Comparison of ENCODE assay signal across 8 cellular contexts in the genomic region with DNA sequence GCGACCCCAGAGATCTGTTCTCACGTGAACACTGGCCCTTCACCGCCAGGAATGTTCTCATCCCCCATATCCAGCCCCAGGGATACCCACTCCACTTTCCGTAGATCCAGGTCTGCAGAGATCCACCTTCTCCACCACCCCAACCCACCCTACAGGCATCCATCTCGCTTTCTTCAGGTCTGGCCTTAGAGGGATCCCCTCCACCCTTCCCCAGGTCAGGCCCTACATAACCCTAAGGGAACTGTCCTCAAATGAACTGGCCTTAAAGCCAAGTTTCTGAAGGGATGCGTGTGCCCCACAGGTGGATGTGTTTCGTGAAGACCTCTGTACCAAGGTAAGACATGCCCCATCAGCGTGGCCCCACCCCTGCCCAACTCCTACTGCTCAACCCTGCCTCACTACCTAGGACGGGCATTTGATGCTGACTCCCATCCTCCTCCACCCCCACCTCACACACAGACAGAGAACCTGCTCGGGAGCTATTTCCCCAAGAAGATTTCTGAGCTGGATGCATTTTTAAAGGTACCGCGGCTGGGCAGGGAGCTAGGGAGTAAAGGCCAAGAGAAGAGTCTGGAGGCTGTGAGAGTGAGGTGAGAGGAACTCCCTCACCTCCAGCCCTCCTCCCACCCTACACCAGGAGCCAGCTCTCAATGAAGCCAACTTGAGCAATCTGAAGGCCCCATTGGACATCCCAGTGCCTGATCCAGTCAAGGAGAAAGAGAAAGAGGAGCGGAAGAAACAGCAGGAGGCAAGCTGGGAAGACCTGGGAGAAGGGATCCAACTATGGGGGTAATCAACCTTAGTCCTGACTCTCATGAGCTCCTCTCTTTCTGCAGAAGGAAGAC. TPM values are rescaled to one million over a fixed set of nuclear protein-coding genes. Genes with fewer than 3 reads are reported as not detected.
DNase-seq lines count a peak whose midpoint lies in the region; ATAC-seq and TF ChIP-seq lines count a peak whose summit lies in the region.

No MANE protein-coding gene starts in this region.

- DNase-seq in GM06990 (ENCODE audit: extremely low read depth, insufficient read length) (no peak), RWPE1 (ENCODE audit: low spot score) (no peak), epithelial cell of proximal tubule (ENCODE audit: low read depth) (no peak), progenitor cell of endocrine pancreas (ENCODE audit: low spot score, unreplicated experiment) (no peak), NCI-H510A (lab: John Stamatoyannopoulos, UW) (no peak), activated gamma-delta T cell treated with Interleukin-2 at 50 U/mL for 16 hours (no peak)

- H3K9me3 Mint-ChIP-seq in progenitor cell of endocrine pancreas (ENCODE audit: low read depth): no peaks in the 10 kb centered on the region

- peak overlapping the region; percentile 96 for H3K27ac ChIP-seq in RWPE1

- POLR2A ChIA-PET in RWPE1 (lab: Yijun Ruan, JAX; ENCODE audit: low non-redundant PET): interaction anchor here (0.6 to 2.6 kb wide), 2 partner anchors 10 to 23 kb away, joined by 3 to 12 read pairs; a partner anchor contains a TSS

- peaks cover 14% of the 10 kb centered on the region for H3K36me3 ChIP-seq in GM06990 (ENCODE audit: control insufficient read depth, insufficient read depth, low read length)

- TF ChIP-seq CTCF in GM06990 (IDR thresholded peaks at IDR 0.05; ENCODE audit: insufficient read depth, low read length, poor library complexity, severe bottlenecking): no peak
- TF ChIP-seq CTCF in RWPE1 (conservative IDR thresholded peaks at IDR 0.05; ENCODE audit: low read depth): no peak
- TF ChIP-seq CTCF in epithelial cell of proximal tubule (conservative IDR thresholded peaks at IDR 0.05; ENCODE audit: low read depth, low read length): no peak
- no peak for TF ChIP-seq CTCF in progenitor cell of endocrine pancreas (IDR thresholded peaks at IDR 0.05; ENCODE audit: unreplicated experiment)

- peaks cover 27% of the 10 kb centered on the region for H3K4me1 Mint-ChIP-seq in progenitor cell of endocrine pancreas (ENCODE audit: low read depth)

- CTCF ChIA-PET in RWPE1 (lab: Yijun Ruan, JAX): interaction anchor here (0.6 to 1.4 kb wide), 4 partner anchors 10 to 29 kb away, joined by 4 to 7 read pairs (median 4); a partner anchor contains a TSS

- H3K27me3 Mint-ChIP-seq in progenitor cell of endocrine pancreas: no peaks in the 10 kb centered on the region

- peaks cover 5% of the 10 kb centered on the region for H3K36me3 Mint-ChIP-seq in progenitor cell of endocrine pancreas (ENCODE audit: insufficient read depth)

- peak overlapping the region; percentile 20 for H3K27ac Mint-ChIP-seq in progenitor cell of endocrine pancreas

- H3K27me3 ChIP-seq in GM06990 (replicated peaks; ENCODE audit: control insufficient read depth, insufficient read depth, low read length): no peaks in the 10 kb centered on the region

- no peak for ATAC-seq in HG02870 (IDR thresholded peaks at IDR 0.05; ENCODE audit: unreplicated experiment)
- ATAC-seq in GM21381 (IDR thresholded peaks at IDR 0.05; ENCODE audit: unreplicated experiment): no peak

- H3K4me3 ChIP-seq in GM06990 (replicated peaks; ENCODE audit: low read depth, low read length) (peak overlapping the region; percentile 87), epithelial cell of proximal tubule (ENCODE audit: low read depth, low read length) (peak overlapping the region; percentile 95)

- peak overlapping the region; percentile 89 for H3K4me3 Mint-ChIP-seq in progenitor cell of endocrine pancreas (ENCODE audit: low read depth)

RNA-seq across cellular contexts. Expression of a gene that starts 0.9 kb away (rescaled TPM):
- total RNA-seq in epithelial cell of proximal tubule (266 and 385 TPM in 2 replicates), progenitor cell of endocrine pancreas (101 and 103 TPM in 2 replicates)

RNA-seq across cellular contexts. Expression of a gene that starts 4.5 kb away (rescaled TPM):
- total RNA-seq in epithelial cell of proximal tubule: 22.3 and 31.8 TPM in 2 replicates
- 22.8 and 22.9 TPM in 2 replicates for total RNA-seq in progenitor cell of endocrine pancreas

RNA-seq across cellular contexts. Expression of a gene that starts 6.4 kb away (rescaled TPM):
- total RNA-seq in epithelial cell of proximal tubule (not detected in 2 replicates), progenitor cell of endocrine pancreas (1.7 and 1.9 TPM in 2 replicates)

RNA-seq across cellular contexts. Expression of a gene that starts 9.5 kb away (rescaled TPM):
- total RNA-seq in epithelial cell of proximal tubule (156 and 168 TPM in 2 replicates), progenitor cell of endocrine pancreas (118 and 120 TPM in 2 replicates)

RNA-seq across cellular contexts. Expression of a gene that starts 10.4 kb away (rescaled TPM):
- total RNA-seq in epithelial cell of proximal tubule (42.3 and 79.4 TPM in 2 replicates), progenitor cell of endocrine pancreas (99.3 and 104 TPM in 2 replicates)
